Comparison of ENCODE assay signal across 13 cellular contexts in the genomic region with DNA sequence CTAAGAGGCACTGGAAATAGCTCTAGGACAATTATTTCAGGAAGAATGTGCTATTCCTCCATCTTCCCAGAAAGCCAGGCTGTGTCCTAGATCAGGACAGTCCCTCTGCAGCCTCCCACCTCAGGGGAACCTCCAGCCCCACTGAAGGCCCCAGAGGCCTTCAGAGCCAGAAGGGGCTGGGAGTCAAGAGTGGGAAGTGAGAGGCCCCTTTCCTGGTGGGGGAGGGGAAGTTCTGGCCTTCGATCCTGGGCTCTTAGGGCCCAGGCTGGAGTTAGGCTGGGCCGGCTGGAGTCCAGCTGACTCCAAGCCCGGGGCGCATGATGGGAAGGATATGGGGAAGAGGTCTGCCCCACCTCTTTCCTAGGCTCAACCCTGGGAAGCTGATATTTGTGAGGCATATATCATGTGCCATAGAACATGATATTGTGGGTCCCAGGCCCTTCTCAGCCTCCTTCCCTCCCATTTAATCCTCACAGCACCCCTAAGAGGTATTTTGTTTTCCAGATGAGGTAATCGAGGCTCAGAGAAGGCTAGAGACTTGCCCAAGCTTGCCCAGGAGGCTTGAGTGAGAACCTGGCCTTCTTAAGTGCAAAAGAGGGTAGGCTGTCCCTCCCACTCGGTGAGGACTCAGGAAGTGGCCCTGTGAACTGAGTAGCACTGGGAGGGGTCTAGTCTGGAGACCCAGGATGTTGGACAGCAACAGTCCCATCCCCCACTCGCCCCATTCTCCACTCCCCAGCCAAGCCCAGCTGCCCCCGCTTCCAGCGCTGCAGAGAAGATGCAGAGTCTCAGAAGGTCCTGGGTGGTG. TPM values are rescaled to one million over a fixed set of nuclear protein-coding genes. Genes with fewer than 3 reads are reported as not detected.
DNase-seq lines count a peak whose midpoint lies in the region; ATAC-seq and TF ChIP-seq lines count a peak whose summit lies in the region.
"Had no signal": no experiment of that assay in that cellular context is flagged by ENCODE, and none has a peak within 500 bp of the region (broad histone marks: within the 10 kb centered on the region; RNA-seq: fewer than 3 reads in every experiment).

No MANE protein-coding gene starts in this region.

- BruUV-seq in PC-9 (replicated peaks; lab: Mats Ljungman, UMichigan), result no TSS peak

- POLR2A ChIA-PET in PC-9 (lab: Charles Lee; ENCODE audit: unreplicated experiment), result interaction anchor here (0.5 kb wide), 1 partner anchor 70 kb away, joined by 4 read pairs; no protein-coding TSS in a partner anchor

- H4K20me1 ChIP-seq in neural progenitor cell (ENCODE audit: low read depth) (no peaks in the 10 kb centered on the region), PC-9 (ENCODE audit: insufficient read depth) (no peaks in the 10 kb centered on the region)

- H3K27me3 ChIP-seq in neural progenitor cell (no peaks in the 10 kb centered on the region), PC-9 (ENCODE audit: insufficient read depth, low read depth) (no peaks in the 10 kb centered on the region)

- peak; percentile 31 for DNase-seq in NCI-H69 (lab: John Stamatoyannopoulos, UW)
- no peak for DNase-seq in neural progenitor cell (ENCODE audit: low spot score)
- no peak for DNase-seq in left colon
- DNase-seq in NCI-H446 treated with DMSO at 0.1 percent for 48 hours (lab: John Stamatoyannopoulos, UW), result no peak
- no peak for DNase-seq in PC-9
- DNase-seq in SIG-M5 (lab: John Stamatoyannopoulos, UW), result no peak
- DNase-seq: activated CD4-positive, alpha-beta T cell treated with anti-CD3 and anti-CD28 coated beads for 1 hour; NCI-H1436 treated with DMSO at 0.1 percent for 48 hours had no signal

- peaks cover 19% of the 10 kb centered on the region for H3K4me1 ChIP-seq in neural progenitor cell
- H3K4me1 ChIP-seq in PC-9 (replicated peaks; ENCODE audit: insufficient read depth), result peaks cover 29% of the 10 kb centered on the region

- ATAC-seq in esophagus mucosa (peak; percentile 41), left colon (no peak)

- H3K4me2 ChIP-seq in neural progenitor cell (no peak overlapping the region), PC-9 (no peak overlapping the region)

- no peak overlapping the region for H3K4me3 Mint-ChIP-seq in neural progenitor cell
- H3K4me3 Mint-ChIP-seq: B cell; natural killer cell treated with Interleukin-12 subunit alpha and Interleukin-12 subunit beta and Interleukin-15 and Interleukin-18, amount 100 ng/mL, for 72 hours had no signal

- no peaks in the 10 kb centered on the region for H3F3A ChIP-seq in neural progenitor cell (ENCODE audit: low read depth)
- H3F3A ChIP-seq in PC-9 (ENCODE audit: insufficient read depth, low read depth), result peaks cover 9% of the 10 kb centered on the region; the same call in 1 of the 2 replicates

- TF ChIP-seq CTCF in C4-2B (conservative IDR thresholded peaks at IDR 0.05) (no peak), neural progenitor cell (IDR thresholded peaks at IDR 0.05) (no peak), PC-9 (conservative IDR thresholded peaks at IDR 0.05) (no peak)

- no peaks in the 10 kb centered on the region for H3K79me2 ChIP-seq in neural progenitor cell (ENCODE audit: low read depth)
- no peaks in the 10 kb centered on the region for H3K79me2 ChIP-seq in PC-9 (ENCODE audit: low read depth)

- H3K36me3 ChIP-seq in neural progenitor cell, result no peaks in the 10 kb centered on the region
- H3K36me3 ChIP-seq in PC-9 (ENCODE audit: low read depth), result no peaks in the 10 kb centered on the region

- H3K27me3 Mint-ChIP-seq in neural progenitor cell (ENCODE audit: insufficient read depth, low read depth), result peaks cover under 1% of the 10 kb centered on the region

- H3K9me2 ChIP-seq in PC-9 (ENCODE audit: insufficient read depth), result no peaks in the 10 kb centered on the region

- no peaks in the 10 kb centered on the region for H3K9me3 Mint-ChIP-seq in neural progenitor cell
- H3K9me3 Mint-ChIP-seq: natural killer cell treated with Interleukin-12 subunit alpha and Interleukin-12 subunit beta and Interleukin-15 and Interleukin-18, amount 100 ng/mL, for 72 hours had no signal

- H3K27ac Mint-ChIP-seq in neural progenitor cell, result no peak overlapping the region
- H3K27ac Mint-ChIP-seq: B cell; natural killer cell treated with Interleukin-12 subunit alpha and Interleukin-12 subunit beta and Interleukin-15 and Interleukin-18, amount 100 ng/mL, for 72 hours had no signal

- no peak overlapping the region for H3K9ac ChIP-seq in neural progenitor cell

- H2AFZ ChIP-seq in neural progenitor cell (replicated peaks) (peak overlapping the region; percentile 88), PC-9 (no peak overlapping the region)

- no peaks in the 10 kb centered on the region for H3K36me3 Mint-ChIP-seq in neural progenitor cell
- H3K36me3 Mint-ChIP-seq: natural killer cell treated with Interleukin-12 subunit alpha and Interleukin-12 subunit beta and Interleukin-15 and Interleukin-18, amount 100 ng/mL, for 72 hours had no signal

- H3K9me3 ChIP-seq in neural progenitor cell (ENCODE audit: low read depth), result no peaks in the 10 kb centered on the region
- H3K9me3 ChIP-seq in PC-9 (ENCODE audit: insufficient read depth, low read depth), result no peaks in the 10 kb centered on the region

- CTCF ChIA-PET in PC-9 (lab: Charles Lee), result no interaction called here

- H3K27ac ChIP-seq in C4-2B (peak overlapping the region; percentile 75), neural progenitor cell (no peak overlapping the region), PC-9 (no peak overlapping the region)

- intact Hi-C loops in left colon (cut with DNase I, micrococcal nuclease) (no loop called here), PC-9 (cut with micrococcal nuclease; ENCODE audit: unreplicated experiment) (loop anchor here (2.0 kb wide), 4 partner anchors 25 to 191 kb away; no protein-coding TSS in a partner anchor)

- peaks cover 32% of the 10 kb centered on the region for H3K4me1 Mint-ChIP-seq in neural progenitor cell

- H3K4me3 ChIP-seq in neural progenitor cell (no peak overlapping the region), PC-9 (no peak overlapping the region)

RNA-seq across cellular contexts. Expression of gene HSPG2, which starts 18.6 kb away (rescaled TPM):
- 91.0 TPM for total RNA-seq in esophagus mucosa
- total RNA-seq in neural progenitor cell (ENCODE audit: low replicate concordance), result 6.9 and 23.6 TPM in 2 replicates
- total RNA-seq in left colon, result 100 to 1,000 TPM; 180 to 206 TPM
- 126 and 157 TPM in 2 replicates for total RNA-seq in PC-9 (2021)

RNA-seq across cellular contexts. Expression of gene CELA3B, which starts 21.1 kb away (rescaled TPM):
- total RNA-seq in esophagus mucosa (not detected), neural progenitor cell (ENCODE audit: low replicate concordance) (not detected in 2 replicates), left colon (1 to 10 TPM in 1 of 2 donors, under 1 TPM in 1; 0.76 to 2.0 TPM), PC-9 (2021) (not detected in 2 replicates)
- total RNA-seq: B cell; frontal cortex; natural killer cell treated with Interleukin-12 subunit alpha and Interleukin-12 subunit beta and Interleukin-15 and Interleukin-18, amount 100 ng/mL, for 72 hours had no signal

RNA-seq across cellular contexts. Expression of gene CELA3A, which starts 45.8 kb away (rescaled TPM):
- total RNA-seq in esophagus mucosa (not detected), neural progenitor cell (ENCODE audit: low replicate concordance) (not detected in 2 replicates), left colon (1 to 10 TPM; 1.1 to 2.1 TPM), PC-9 (2021) (not detected in 2 replicates)
- total RNA-seq: B cell; frontal cortex; natural killer cell treated with Interleukin-12 subunit alpha and Interleukin-12 subunit beta and Interleukin-15 and Interleukin-18, amount 100 ng/mL, for 72 hours had no signal
